ENCODE assay signal across 8 cellular contexts in genomic region chrX:47513697-47514085, GRCh38. TPM values are rescaled to one million over a fixed set of nuclear protein-coding genes. Genes with fewer than 3 reads are reported as not detected.
DNase-seq lines count a peak whose midpoint lies in the region; ATAC-seq and TF ChIP-seq lines count a peak whose summit lies in the region.
"Had no signal": no experiment of that assay in that cellular context is flagged by ENCODE, and none has a peak within 500 bp of the region (broad histone marks: within the 10 kb centered on the region; RNA-seq: fewer than 3 reads in every experiment).

No MANE protein-coding gene starts in this region.

- peak overlapping the region; percentile 82 for H3K27ac ChIP-seq in RWPE1
- no peak overlapping the region for H3K27ac ChIP-seq in esophagus (ENCODE audit: low read depth in 2 of 2, low read length in 1 of 2)
- H3K27ac ChIP-seq in adrenal gland = no peak overlapping the region

- no peak for ATAC-seq in GM21515 (IDR thresholded peaks at IDR 0.05; ENCODE audit: unreplicated experiment)

- WGBS in esophagus, 2 donors = 34 to 59% methylated on average over 6 of the region's 6 CpGs
- 32 to 57% (median 41%) methylated on average over 6 of the region's 6 CpGs for WGBS in adrenal gland, 4 donors

- H3K9me3 ChIP-seq in esophagus (ENCODE audit: control insufficient read depth in 2 of 2, insufficient read depth in 1 of 2, low read depth in 1 of 2, low read length in 1 of 2) (no peaks in the 10 kb centered on the region), adrenal gland (replicated peaks in 1 of 3) (no peaks in the 10 kb centered on the region)

- TF ChIP-seq POLR2A in adrenal gland (IDR thresholded peaks at IDR 0.05) = no peak

- CTCF ChIA-PET in RWPE1 (lab: Yijun Ruan, JAX) = interaction anchor here (0.6 kb wide), 1 partner anchor 54 kb away, joined by 3 read pairs; no protein-coding TSS in a partner anchor

- H3K4me1 ChIP-seq in esophagus (ENCODE audit: control insufficient read depth in 2 of 2, insufficient read depth in 2 of 2, low read length in 1 of 2) = no peaks in the 10 kb centered on the region
- H3K4me1 ChIP-seq in adrenal gland (replicated peaks in 1 of 2) = no peaks in the 10 kb centered on the region

- DNase-seq in RWPE1 (ENCODE audit: low spot score) (no peak), skeletal muscle cell (ENCODE audit: low read depth) (no peak), adrenal gland (no peak), germinal center (ENCODE audit: low spot score) (no peak)
- DNase-seq: T-helper 9 cell had no signal

- no peaks in the 10 kb centered on the region for H3K27me3 ChIP-seq in esophagus (ENCODE audit: control insufficient read depth in 1 of 2, insufficient read depth in 2 of 2, low read length in 2 of 2)
- peaks cover 13% of the 10 kb centered on the region for H3K27me3 ChIP-seq in adrenal gland

- H3K36me3 ChIP-seq in esophagus (ENCODE audit: control insufficient read depth in 2 of 2, insufficient read depth in 2 of 2, low read length in 1 of 2) (no peaks in the 10 kb centered on the region), adrenal gland (replicated peaks in 1 of 2) (no peaks in the 10 kb centered on the region)

- TF ChIP-seq CTCF in GM12875 (IDR thresholded peaks at IDR 0.05; ENCODE audit: borderline replicate concordance, insufficient read depth, low read depth, low read length) (no peak), RWPE1 (conservative IDR thresholded peaks at IDR 0.05; ENCODE audit: low read depth) (no peak), adrenal gland (IDR thresholded peaks at IDR 0.05) (no peak)

- H3K4me3 ChIP-seq in GM12875 (ENCODE audit: low read depth, low read length) (peak overlapping the region; percentile 12), esophagus (ENCODE audit: low read depth in 1 of 2, low read length in 2 of 2) (peak overlapping the region; percentile 11 to 22), skeletal muscle cell (ENCODE audit: low read depth, low read length) (peak overlapping the region; percentile 38), adrenal gland (peak overlapping the region in 2 of 4 donors; percentile 6 to 41)

- intact Hi-C loops in adrenal gland (cut with DNase I) = no loop called here

- POLR2A ChIA-PET in RWPE1 (lab: Yijun Ruan, JAX; ENCODE audit: low non-redundant PET) = no interaction called here

RNA-seq across cellular contexts. Expression of gene ZNF41, which starts 30.7 kb away (rescaled TPM):
- polyA plus RNA-seq in esophagus (1 to 10 TPM; 2.2 to 2.3 TPM), adrenal gland (10 to 100 TPM in 1 of 3 donors, 1 to 10 TPM in 2; 2.8 to 10.5 (median 4.2) TPM)
- 1 to 10 TPM; 2.8 to 8.9 (median 7.6) TPM for total RNA-seq in adrenal gland

RNA-seq across cellular contexts. Expression of gene ARAF, which starts 47.3 kb away (rescaled TPM):
- polyA plus RNA-seq in esophagus = 10 to 100 TPM; 20.9 to 24.3 TPM
- total RNA-seq in adrenal gland = 100 to 1,000 TPM in 2 of 8 donors, 10 to 100 TPM in 6; 44.8 to 113 (median 78.1) TPM
- 10 to 100 TPM; 51.2 to 64.5 (median 59.4) TPM for polyA plus RNA-seq in adrenal gland
